14 cellular contexts compared by ENCODE assay signal in the genomic region with DNA sequence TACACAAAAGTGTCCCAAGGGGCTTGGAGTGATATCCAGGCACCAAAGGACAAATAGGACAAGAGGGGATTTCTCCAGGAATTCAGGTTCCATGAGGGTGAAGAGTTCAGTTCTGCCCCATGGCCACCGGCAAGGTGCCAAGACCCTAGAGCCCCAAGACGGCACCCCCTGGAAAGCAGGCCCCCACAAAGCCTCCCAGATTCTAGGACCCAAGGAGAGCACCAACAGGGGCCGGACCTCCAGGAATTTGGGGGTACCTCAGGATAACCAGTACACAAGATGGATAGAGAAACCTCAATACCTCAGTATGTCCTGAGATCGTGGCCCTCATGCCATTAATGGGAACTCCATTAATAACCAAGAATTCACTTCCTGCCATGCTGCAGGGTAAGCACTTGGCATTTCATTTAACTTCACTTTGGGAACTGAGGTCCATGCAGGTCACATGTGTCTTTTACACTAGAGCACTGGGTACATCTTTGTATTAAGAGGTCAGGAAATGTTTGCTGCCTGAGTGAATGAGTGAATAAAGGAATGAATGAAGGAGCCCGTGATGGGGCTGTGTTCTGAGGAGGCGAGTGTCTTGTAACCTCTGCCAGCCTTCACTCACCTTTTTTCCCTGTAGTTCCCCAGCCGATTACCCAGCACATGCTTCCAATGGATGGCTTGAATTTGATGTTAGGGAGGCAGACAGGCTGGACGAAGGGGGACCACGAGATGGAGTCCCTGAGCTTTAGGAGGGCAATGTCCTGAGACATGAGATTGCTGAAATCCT. TPM values are rescaled to one million over a fixed set of nuclear protein-coding genes. Genes with fewer than 3 reads are reported as not detected.
DNase-seq lines count a peak whose midpoint lies in the region; ATAC-seq and TF ChIP-seq lines count a peak whose summit lies in the region.
"Had no signal": no experiment of that assay in that cellular context is flagged by ENCODE, and none has a peak within 500 bp of the region (broad histone marks: within the 10 kb centered on the region; RNA-seq: fewer than 3 reads in every experiment).

No MANE protein-coding gene starts in this region.

- H4K8ac ChIP-seq in mesendoderm (ENCODE audit: low read depth, low read length): no peak overlapping the region

- H3K18ac ChIP-seq in mesendoderm (ENCODE audit: low read length): no peak overlapping the region

- no peak overlapping the region for H2BK5ac ChIP-seq in mesendoderm (ENCODE audit: low read length)

- no peak overlapping the region for H3K27ac ChIP-seq in mesendoderm (ENCODE audit: low read depth, low read length)
- H3K27ac ChIP-seq: BLaER1 treated with 17β-estradiol and CSF1 and Interleukin-3, amounts not matched to agents 10 nM and 100 nM; parathyroid adenoma; WERI-Rb-1 had no signal

- H3K4ac ChIP-seq in mesendoderm (ENCODE audit: low read depth, low read length): no peak overlapping the region

- no peaks in the 10 kb centered on the region for H3K79me2 ChIP-seq in mesendoderm (ENCODE audit: control insufficient read depth, insufficient read depth, low read length)
- H3K79me2 ChIP-seq: parathyroid adenoma had no signal

- H4K5ac ChIP-seq in mesendoderm (ENCODE audit: low read length): no peak overlapping the region

- intact Hi-C loops in mucosa of descending colon (cut with DNase I, micrococcal nuclease): no loop called here

- no peak overlapping the region for H2AK5ac ChIP-seq in mesendoderm (ENCODE audit: low read length)

- no CpG with 5 or more reads among the region's 9 CpGs for WGBS in mesendoderm (ENCODE audit: extremely low coverage, insufficient coverage, low lambda C conversion rate)

- no peaks in the 10 kb centered on the region for H3K27me3 ChIP-seq in mesendoderm (ENCODE audit: insufficient read depth, low read length, poor library complexity)
- H3K27me3 ChIP-seq: BLaER1 treated with 17β-estradiol and CSF1 and Interleukin-3, amounts not matched to agents 10 nM and 100 nM had no signal

- H3K4me1 ChIP-seq in mesendoderm (ENCODE audit: control insufficient read depth, low read depth, low read length): no peaks in the 10 kb centered on the region
- H3K4me1 ChIP-seq in mucosa of descending colon (ENCODE audit: low read depth): no peaks in the 10 kb centered on the region
- H3K4me1 ChIP-seq: BLaER1 treated with 17β-estradiol and CSF1 and Interleukin-3, amounts not matched to agents 10 nM and 100 nM; parathyroid adenoma had no signal

- H3K4me3 ChIP-seq in cardiac fibroblast (replicated peaks in 1 of 2; ENCODE audit: low read depth in 2 of 2, low read length in 2 of 2): no peak overlapping the region
- no peak overlapping the region for H3K4me3 ChIP-seq in mesendoderm (ENCODE audit: low read length)
- H3K4me3 ChIP-seq in mucosa of descending colon: no peak overlapping the region
- H3K4me3 ChIP-seq: BLaER1 treated with 17β-estradiol and CSF1 and Interleukin-3, amounts not matched to agents 10 nM and 100 nM had no signal

- no peak overlapping the region for H2BK15ac ChIP-seq in mesendoderm (replicated peaks; ENCODE audit: low read depth)

- peak; percentile 16 for DNase-seq in D341Med (ENCODE audit: low spot score)
- peak; percentile 4 for DNase-seq in HS-27A (ENCODE audit: low read depth)
- DNase-seq in cardiac fibroblast (ENCODE audit: low read depth in 2 of 2): peak; percentile 17 to 34
- DNase-seq in mesendoderm: peak; percentile 27
- DNase-seq in stimulated activated CD4-positive, alpha-beta T cell treated with anti-CD3 and anti-CD28 coated beads, Interleukin-1b, Interleukin-23, amount 100 ng/mL, for 48 hours: no peak
- no peak for DNase-seq in NCI-H226
- no peak for DNase-seq in mucosa of descending colon
- DNase-seq: activated naive CD4-positive, alpha-beta T cell treated with anti-CD3 and anti-CD28 coated beads for 36 hours; NCI-H1417 treated with DMSO at 0.1 percent for 48 hours; NCI-H345; WERI-Rb-1 had no signal

- H3K4me2 ChIP-seq in mesendoderm (ENCODE audit: low read length): no peak overlapping the region
- H3K4me2 ChIP-seq: BLaER1 treated with 17β-estradiol and CSF1 and Interleukin-3, amounts not matched to agents 10 nM and 100 nM had no signal

- H3K56ac ChIP-seq in mesendoderm (ENCODE audit: low read length): no peak overlapping the region

- ATAC-seq in HG03520 (IDR thresholded peaks at IDR 0.05; ENCODE audit: unreplicated experiment) (no peak), mucosa of descending colon (no peak)

- no peaks in the 10 kb centered on the region for H3K9me3 ChIP-seq in mucosa of descending colon
- H3K9me3 ChIP-seq: BLaER1 treated with 17β-estradiol and CSF1 and Interleukin-3, amounts not matched to agents 10 nM and 100 nM had no signal

- peak; percentile 33 for TF ChIP-seq CTCF in cardiac fibroblast (IDR thresholded peaks at IDR 0.05; ENCODE audit: low read depth, low read length)
- TF ChIP-seq CTCF in mucosa of descending colon (IDR thresholded peaks at IDR 0.05): no peak

- no peak overlapping the region for H3K23ac ChIP-seq in mesendoderm (ENCODE audit: low read length)

- no peak overlapping the region for H3K9ac ChIP-seq in mesendoderm (ENCODE audit: low read length)
- H3K9ac ChIP-seq: BLaER1 treated with 17β-estradiol and CSF1 and Interleukin-3, amounts not matched to agents 10 nM and 100 nM; parathyroid adenoma had no signal

- H3K79me1 ChIP-seq in mesendoderm (ENCODE audit: low read length): no peaks in the 10 kb centered on the region

- H2BK120ac ChIP-seq in mesendoderm (ENCODE audit: low read depth, low read length): no peak overlapping the region

- H3K36me3 ChIP-seq in mesendoderm (ENCODE audit: control insufficient read depth, insufficient read depth, low read length): no peaks in the 10 kb centered on the region
- H3K36me3 ChIP-seq in mucosa of descending colon (ENCODE audit: low read depth): no peaks in the 10 kb centered on the region
- H3K36me3 ChIP-seq: BLaER1 treated with 17β-estradiol and CSF1 and Interleukin-3, amounts not matched to agents 10 nM and 100 nM; WERI-Rb-1 had no signal

RNA-seq across cellular contexts. Expression of gene PRSS50, which starts 15.5 kb away (rescaled TPM):
- polyA plus RNA-seq in mesendoderm (2013, experiment 1 of 2): 0.06 TPM
- 0.17 TPM for polyA plus RNA-seq in mesendoderm (2013, experiment 2 of 2)
- under 1 TPM in 1 of 3 donors, not detected in 2; 0.16 TPM for total RNA-seq in mucosa of descending colon
- total RNA-seq: activated naive CD4-positive, alpha-beta T cell treated with anti-CD3 and anti-CD28 coated beads for 36 hours had no signal

RNA-seq across cellular contexts. Expression of gene TMIE, which starts 32.0 kb away (rescaled TPM):
- 0.27 TPM for polyA plus RNA-seq in mesendoderm (2013, experiment 1 of 2)
- 0.34 TPM for polyA plus RNA-seq in mesendoderm (2013, experiment 2 of 2)
- total RNA-seq in mucosa of descending colon: 1 to 10 TPM in 1 of 3 donors, under 1 TPM in 1, not detected in 1; 0.23 to 1.1 TPM

RNA-seq across cellular contexts. Expression of gene ALS2CL, which starts 39.7 kb away (rescaled TPM):
- 1.8 TPM for polyA plus RNA-seq in mesendoderm (2013, experiment 1 of 2)
- polyA plus RNA-seq in mesendoderm (2013, experiment 2 of 2): 1.9 TPM
- 10 to 100 TPM; 28.5 to 68.1 (median 43.7) TPM for total RNA-seq in mucosa of descending colon

Comparison
In these comparisons a context has a peak if more than half of its experiments do, and no peak if none do; other contexts are left out.
1. DNase-seq: peak in D341Med (single experiment), HS-27A (single experiment), cardiac fibroblast (2 of 2) and mesendoderm (single experiment); none in stimulated activated CD4-positive, alpha-beta T cell treated with anti-CD3 and anti-CD28 coated beads, Interleukin-1b, Interleukin-23, amount 100 ng/mL, for 48 hours (single experiment), NCI-H226 (single experiment) and mucosa of descending colon (0 of 3).